ENCODE assay signal across 8 cellular contexts in the genomic region with DNA sequence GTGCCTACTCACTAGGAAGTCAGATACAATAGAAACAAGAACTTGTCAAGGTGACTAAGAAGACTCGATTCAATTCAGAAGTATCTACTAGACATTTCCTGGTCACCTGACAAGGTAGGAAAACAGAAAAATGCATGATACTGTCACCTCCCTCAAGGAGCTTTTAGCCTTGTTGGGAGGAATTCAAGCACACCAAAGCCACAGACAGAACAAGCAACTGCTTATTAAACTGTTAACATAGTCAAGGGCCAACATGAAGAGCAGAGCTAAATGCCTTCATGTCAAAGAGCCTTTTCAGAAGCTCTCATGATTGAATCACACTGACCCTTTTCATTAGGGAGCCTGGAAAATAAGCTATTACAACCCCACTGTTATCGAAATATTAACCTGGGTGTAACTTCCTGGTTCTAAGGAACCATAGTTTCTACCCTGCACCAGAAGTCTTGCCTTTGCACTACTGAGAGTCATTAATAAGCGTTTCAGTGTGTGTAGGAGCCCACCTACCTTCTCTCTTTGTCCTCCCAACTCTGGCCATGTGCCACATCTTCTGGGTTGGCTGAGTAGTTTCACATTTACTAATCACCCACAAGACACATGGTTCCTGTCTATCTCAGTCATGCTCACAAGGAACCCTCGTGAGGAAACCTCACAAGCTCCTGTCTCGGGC. TPM values are rescaled to one million over a fixed set of nuclear protein-coding genes. Genes with fewer than 3 reads are reported as not detected.
DNase-seq lines count a peak whose midpoint lies in the region; ATAC-seq, FAIRE-seq and TF ChIP-seq lines count a peak whose summit lies in the region.

No MANE protein-coding gene starts in this region.

- peak; percentile 66 for ATAC-seq in GM18517 (IDR thresholded peaks at IDR 0.05; ENCODE audit: unreplicated experiment)

- POLR2A ChIA-PET in HEK293 (lab: Yijun Ruan, JAX): no interaction called here

- H3K9me3 ChIP-seq in HEK293 (ENCODE audit: control insufficient read depth, insufficient read depth, low read depth, low read length): no peaks in the 10 kb centered on the region

- no peak for FAIRE-seq in frontal cortex (lab: Jason Lieb, UNC)

- CTCF ChIA-PET in HEK293 (lab: Yijun Ruan, JAX): interaction anchor here (0.8 kb wide), 1 partner anchor 63 kb away, joined by 4 read pairs; no protein-coding TSS in a partner anchor

- H3K4me1 ChIP-seq in HEK293 (ENCODE audit: control insufficient read depth, insufficient read depth, low read length): peaks cover 11% of the 10 kb centered on the region; the same call in 1 of the 2 replicates

- peak; percentile 47 for DNase-seq in NCI-H2029 (lab: John Stamatoyannopoulos, UW)
- DNase-seq in activated naive CD4-positive, alpha-beta T cell treated with anti-CD3 and anti-CD28 coated beads, Interleukin-2, amount 50 U/mL, for 16 hours: peak; percentile 39
- DNase-seq in pons (ENCODE audit: low spot score): peak; percentile 67
- no peak for DNase-seq in NCI-H345 treated with DMSO at 0.1 percent for 48 hours (lab: John Stamatoyannopoulos, UW; ENCODE audit: unreplicated experiment)
- DNase-seq in frontal cortex (ENCODE audit: low spot score in 2 of 2): no peak
- DNase-seq in NCI-H1092 (lab: John Stamatoyannopoulos, UW): no peak

- H3K36me3 ChIP-seq in HEK293 (ENCODE audit: control insufficient read depth in 2 of 2, insufficient read depth in 1 of 2, low read length in 2 of 2): no peaks in the 10 kb centered on the region

- H3K4me3 ChIP-seq in HEK293 (ENCODE audit: low read depth, low read length): no peak overlapping the region

- H3K27ac ChIP-seq in HEK293 (ENCODE audit: extremely low read depth, low read depth, low read length): no peak overlapping the region

- no peak for TF ChIP-seq CTCF in HEK293 (tag by site-specific recombination; IDR thresholded peaks at IDR 0.05)

TF ChIP-seq in HEK293, 187 proteins besides CTCF, POLR2A, EP300 and RAD21:
- TF ChIP-seq ZNF560 (tag by site-specific recombination; IDR thresholded peaks at IDR 0.05; ENCODE audit: borderline replicate concordance) (no peak), ZNF549 (tag by site-specific recombination; IDR thresholded peaks at IDR 0.05) (no peak), ZNF174 (tag by site-specific recombination; IDR thresholded peaks at IDR 0.05) (no peak), EGR2 (tag by site-specific recombination; IDR thresholded peaks at IDR 0.05; ENCODE audit: low read depth) (peak; percentile 25; the same call in 1 of the 2 replicates), ZFHX2 (tag by site-specific recombination; conservative IDR thresholded peaks at IDR 0.05) (peak; percentile 68), PATZ1 (tag by site-specific recombination; IDR thresholded peaks at IDR 0.05) (no peak), ZNF626 (tag by site-specific recombination; IDR thresholded peaks at IDR 0.05) (no peak)
- TF ChIP-seq, protein P1, sequence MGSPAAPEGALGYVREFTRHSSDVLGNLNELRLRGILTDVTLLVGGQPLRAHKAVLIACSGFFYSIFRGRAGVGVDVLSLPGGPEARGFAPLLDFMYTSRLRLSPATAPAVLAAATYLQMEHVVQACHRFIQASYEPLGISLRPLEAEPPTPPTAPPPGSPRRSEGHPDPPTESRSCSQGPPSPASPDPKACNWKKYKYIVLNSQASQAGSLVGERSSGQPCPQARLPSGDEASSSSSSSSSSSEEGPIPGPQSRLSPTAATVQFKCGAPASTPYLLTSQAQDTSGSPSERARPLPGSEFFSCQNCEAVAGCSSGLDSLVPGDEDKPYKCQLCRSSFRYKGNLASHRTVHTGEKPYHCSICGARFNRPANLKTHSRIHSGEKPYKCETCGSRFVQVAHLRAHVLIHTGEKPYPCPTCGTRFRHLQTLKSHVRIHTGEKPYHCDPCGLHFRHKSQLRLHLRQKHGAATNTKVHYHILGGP (tag by site-specific recombination; IDR thresholded peaks at IDR 0.05): no peak

RNA-seq across cellular contexts. Expression of gene LGALS3, which starts 31.0 kb away (rescaled TPM):
- 10.6 TPM for total RNA-seq in frontal cortex

RNA-seq across cellular contexts. Expression of gene MAPK1IP1L, which starts 46.6 kb away (rescaled TPM):
- total RNA-seq in frontal cortex: 17.9 TPM

Comparison
In these comparisons a context has a peak if more than half of its experiments do, and no peak if none do; other contexts are left out.
1. DNase-seq: peak in NCI-H2029 (single experiment), activated naive CD4-positive, alpha-beta T cell treated with anti-CD3 and anti-CD28 coated beads, Interleukin-2, amount 50 U/mL, for 16 hours (single experiment) and pons (single experiment); none in NCI-H345 treated with DMSO at 0.1 percent for 48 hours (single experiment), frontal cortex (0 of 2) and NCI-H1092 (single experiment).